ENCODE assay signal across 11 cellular contexts in the genomic region with DNA sequence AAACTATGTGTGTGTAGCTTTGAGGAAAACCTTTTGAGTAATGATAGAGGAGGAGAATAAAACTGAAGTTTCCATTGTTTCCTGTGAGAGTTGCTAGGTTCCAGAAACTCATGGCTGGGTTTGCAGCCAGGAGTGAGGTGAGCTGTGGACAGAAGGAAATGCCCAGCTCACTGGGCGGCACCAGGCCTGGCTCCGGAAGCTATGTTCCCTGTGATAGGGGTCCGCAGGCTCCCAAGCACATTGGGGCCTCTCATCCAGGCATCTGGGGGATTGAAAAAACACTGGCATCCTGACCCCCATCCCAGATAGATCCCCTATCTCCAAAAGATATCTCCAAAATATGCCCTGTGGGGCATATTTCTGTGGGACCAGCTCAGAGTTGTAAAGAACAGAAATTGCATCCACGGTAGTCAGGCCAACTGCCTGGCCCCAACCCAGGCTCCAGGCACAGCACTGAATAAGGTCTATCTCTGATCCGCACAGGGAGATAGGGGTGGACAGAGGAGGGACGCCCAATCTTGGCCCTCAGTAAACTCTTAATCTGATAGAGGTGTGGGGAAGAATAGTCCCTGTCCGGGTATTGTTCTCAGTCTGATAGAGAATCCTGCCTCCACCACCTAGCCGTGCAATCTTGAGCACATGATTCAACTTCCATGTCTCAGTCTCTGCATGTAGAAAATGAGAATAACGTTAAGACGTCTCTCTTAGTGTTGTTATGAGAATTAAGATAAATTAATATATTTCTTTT. TPM values are rescaled to one million over a fixed set of nuclear protein-coding genes. Genes with fewer than 3 reads are reported as not detected.
DNase-seq lines count a peak whose midpoint lies in the region; ATAC-seq and TF ChIP-seq lines count a peak whose summit lies in the region.
"Had no signal": no experiment of that assay in that cellular context is flagged by ENCODE, and none has a peak within 500 bp of the region (broad histone marks: within the 10 kb centered on the region; RNA-seq: fewer than 3 reads in every experiment).

No MANE protein-coding gene starts in this region.

- H3K4me1 Mint-ChIP-seq in effector memory CD8-positive, alpha-beta T cell (ENCODE audit: low read depth in 2 of 2) = peaks cover 6 to 8% of the 10 kb centered on the region in 2 donors
- peaks cover 7 to 13% of the 10 kb centered on the region in 2 donors for H3K4me1 Mint-ChIP-seq in natural killer cell
- H3K4me1 Mint-ChIP-seq in CD14-positive monocyte = peaks cover 32% of the 10 kb centered on the region

- WGBS in heart right ventricle, 2 donors = 38 to 44% methylated on average over 10 of the region's 10 CpGs

- TF ChIP-seq CTCF in heart right ventricle (IDR thresholded peaks at IDR 0.05) = no peak
- no peak for TF ChIP-seq CTCF in natural killer cell (IDR thresholded peaks at IDR 0.05)
- no peak for TF ChIP-seq CTCF in CD14-positive monocyte (IDR thresholded peaks at IDR 0.05)

- peaks cover 17 to 89% (median 63%) of the 10 kb centered on the region in 9 donors for H3K4me1 ChIP-seq in heart right ventricle

- no peak overlapping the region for H3K27ac Mint-ChIP-seq in effector memory CD8-positive, alpha-beta T cell
- H3K27ac Mint-ChIP-seq in natural killer cell (no peak overlapping the region), CD14-positive monocyte (peak overlapping the region in 1 of 7 donors; percentile 14)

- no peaks in the 10 kb centered on the region for H3K9me3 ChIP-seq in heart right ventricle

- H3K4me3 Mint-ChIP-seq in effector memory CD8-positive, alpha-beta T cell = peak overlapping the region; percentile 83 to 92
- H3K4me3 Mint-ChIP-seq in natural killer cell = peak overlapping the region; percentile 88
- H3K4me3 Mint-ChIP-seq in CD14-positive monocyte = peak overlapping the region in 1 of 2 donors; percentile 68

- peaks cover 0 to 9% (median 0%) of the 10 kb centered on the region in 7 donors for H3K27me3 ChIP-seq in heart right ventricle
- H3K27me3 ChIP-seq in H7 (ENCODE audit: control insufficient read depth, insufficient read depth, low read length) = no peaks in the 10 kb centered on the region

- H3K9me3 Mint-ChIP-seq in effector memory CD8-positive, alpha-beta T cell = no peaks in the 10 kb centered on the region
- H3K9me3 Mint-ChIP-seq in natural killer cell = no peaks in the 10 kb centered on the region
- H3K9me3 Mint-ChIP-seq in CD14-positive monocyte = peaks cover 0 to 2% (median 0%) of the 10 kb centered on the region in 7 donors

- peaks cover 37 to 42% of the 10 kb centered on the region in 2 donors for H3K27me3 Mint-ChIP-seq in effector memory CD8-positive, alpha-beta T cell
- H3K27me3 Mint-ChIP-seq in natural killer cell (ENCODE audit: low read depth in 2 of 2) (peaks cover 0 to 21% of the 10 kb centered on the region in 2 donors), CD14-positive monocyte (ENCODE audit: low read depth in 3 of 3) (peaks cover 13 to 24% (median 14%) of the 10 kb centered on the region in 3 donors)

- ATAC-seq in heart right ventricle (peak in 5 of 8 donors; percentile 3 to 13 (median 4)), Right ventricle myocardium superior (ENCODE audit: poor library complexity) (no peak), natural killer cell (no peak)
- ATAC-seq in effector memory CD8-positive, alpha-beta T cell (replicated peaks) = no peak

- H3K36me3 ChIP-seq in heart right ventricle (peaks cover 0 to 4% (median 0%) of the 10 kb centered on the region in 9 donors), H7 (replicated peaks; ENCODE audit: control insufficient read depth, insufficient read depth, low read length) (no peaks in the 10 kb centered on the region)

- H3K4me3 ChIP-seq in heart right ventricle = peak overlapping the region in 1 of 10 donors; percentile 9
- no peak overlapping the region for H3K4me3 ChIP-seq in H7 (ENCODE audit: insufficient read depth, low read depth, low read length)

- no peaks in the 10 kb centered on the region for H3K36me3 Mint-ChIP-seq in effector memory CD8-positive, alpha-beta T cell (ENCODE audit: insufficient read depth)
- H3K36me3 Mint-ChIP-seq in natural killer cell (no peaks in the 10 kb centered on the region), CD14-positive monocyte (peaks cover 0 to 3% of the 10 kb centered on the region in 2 donors)

- DNase-seq in heart right ventricle (peak in 1 of 2 donors; percentile 16), Right ventricle myocardium superior (no peak), natural killer cell (no peak), NOMO-1 treated with DMSO at 0.1 percent for 48 hours (lab: John Stamatoyannopoulos, UW; ENCODE audit: unreplicated experiment) (no peak), H7 (no peak), activated gamma-delta T cell (lab: John Stamatoyannopoulos, UW) (no peak), CD14-positive monocyte (ENCODE audit: low spot score) (no peak)
- no peak for DNase-seq in effector memory CD8-positive, alpha-beta T cell
- DNase-seq: effector CD4-positive, alpha-beta T cell; mesendoderm; NCI-H2171 treated with DMSO at 0.1 percent for 48 hours had no signal

- intact Hi-C loops in heart right ventricle (cut with DNase I) = loop anchor here in 8 of 10 donors (2.0 to 5.0 kb wide), 4 partner anchors 32 to 42 kb away; no protein-coding TSS in a partner anchor
- intact Hi-C loops in Right ventricle myocardium superior (cut with DNase I) = loop anchor here (5.0 kb wide), 1 partner anchor 42 kb away; no protein-coding TSS in a partner anchor
- intact Hi-C loops in natural killer cell (cut with micrococcal nuclease) = no loop called here
- intact Hi-C loops in CD14-positive monocyte (cut with micrococcal nuclease) = loop anchor here (5.0 to 10.0 kb wide), 2 partner anchors 122 to 124 kb away; a partner anchor contains a TSS

- peak overlapping the region; percentile 63 to 87 (median 83) for H3K27ac ChIP-seq in heart right ventricle

RNA-seq across cellular contexts. Expression of a gene that starts 1.9 kb away (rescaled TPM):
- total RNA-seq in heart right ventricle (100 to 1,000 TPM; 249 to 508 (median 320) TPM), Right ventricle myocardium superior (263 TPM), natural killer cell (under 1 TPM; 0.54 to 0.93 (median 0.90) TPM)
- polyA plus RNA-seq in heart right ventricle (100 to 1,000 TPM; 221 to 276 TPM), CD14-positive monocyte (not detected)
- 43.5 and 49.2 TPM in 2 replicates for total RNA-seq in H7 (2014; rRNA removed; shearing (Covaris generic))

RNA-seq across cellular contexts. Expression of a gene that starts 37.9 kb away (rescaled TPM):
- total RNA-seq in heart right ventricle (1 to 10 TPM in 7 of 10 donors, not detected in 3; 1.1 to 2.5 (median 1.3) TPM), Right ventricle myocardium superior (not detected), natural killer cell (not detected)
- polyA plus RNA-seq in heart right ventricle (under 1 TPM in 1 of 2 donors, not detected in 1; 0.13 TPM), CD14-positive monocyte (not detected)
- total RNA-seq in H7 (2014; rRNA removed; shearing (Covaris generic)) = not detected in 2 replicates

Comparison
In these comparisons a context has a peak if more than half of its experiments do, and no peak if none do; other contexts are left out.
1. ATAC-seq: peak in heart right ventricle (5 of 8); none in Right ventricle myocardium superior (single experiment), effector memory CD8-positive, alpha-beta T cell (single experiment) and natural killer cell (0 of 3).
2. RNA of a gene that starts 1.9 kb away (total RNA-seq): 249 to 508 TPM in heart right ventricle, 263 TPM in Right ventricle myocardium superior (single experiment) and 43.5 to 49.2 TPM in H7; 0.54 to 0.93 TPM in natural killer cell; every median in the first group is over 10 times any median in the second.